ENCODE assay signal across 18 cellular contexts in genomic region chr9:71648453-71648852, GRCh38.
"Had no signal": no experiment of that assay in that cellular context is flagged by ENCODE, and none has a peak within 500 bp of the region (broad histone marks: within the 10 kb centered on the region; RNA-seq: fewer than 3 reads in every experiment).

No MANE protein-coding gene starts in this region.

- H3K36me3 ChIP-seq: heart left ventricle, spleen, transverse colon had no signal

- H3K27me3 ChIP-seq: heart left ventricle, spleen, testis, transverse colon had no signal

- H3K27ac ChIP-seq: testis, transverse colon had no signal

- H3K9me3 ChIP-seq: heart left ventricle, spleen, testis, transverse colon had no signal

- H3K4me1 ChIP-seq: testis had no signal

- H3K4me3 ChIP-seq: heart left ventricle, spleen, testis, transverse colon had no signal

- DNase-seq: cerebellar nuclear complex; effector CD4-positive, alpha-beta T cell; endodermal cell; heart left ventricle; hippocampal formation; left colon; midbrain; nephron progenitor cell; posterior cingulate gyrus; spleen; stimulated activated CD4-positive, alpha-beta T cell treated with anti-CD3 and anti-CD28 coated beads, Interleukin-15, amount 100 ng/mL, for 24 hours; stimulated activated CD4-positive, alpha-beta T cell treated with anti-CD3 and anti-CD28 coated beads, Interleukin-1b, Interleukin-23, amount 100 ng/mL, for 48 hours; stimulated activated CD4-positive, alpha-beta T cell treated with anti-CD3 and anti-CD28 coated beads, Interleukin-4, amount 100 ng/mL, for 24 hours; stimulated activated naive B cell treated with anti-CD40 and anti-IgM and Interleukin-4, amounts not matched to agents 10 μg/mL and 1 μg/mL and 100 μg/mL, for 72 hours; stimulated activated naive CD8-positive, alpha-beta T cell treated with anti-CD3 and anti-CD28 coated beads, Interleukin-15, amount 100 ng/mL, for 72 hours; testis; transverse colon had no signal

- ATAC-seq: heart left ventricle; left colon; sciatic nerve; stimulated activated naive B cell treated with anti-CD40 and anti-IgM and Interleukin-4, amounts not matched to agents 10 μg/mL and 1 μg/mL and 100 μg/mL, for 72 hours; stimulated activated naive CD8-positive, alpha-beta T cell treated with anti-CD3 and anti-CD28 coated beads, Interleukin-15, amount 100 ng/mL, for 72 hours had no signal
